In the genomic region with DNA sequence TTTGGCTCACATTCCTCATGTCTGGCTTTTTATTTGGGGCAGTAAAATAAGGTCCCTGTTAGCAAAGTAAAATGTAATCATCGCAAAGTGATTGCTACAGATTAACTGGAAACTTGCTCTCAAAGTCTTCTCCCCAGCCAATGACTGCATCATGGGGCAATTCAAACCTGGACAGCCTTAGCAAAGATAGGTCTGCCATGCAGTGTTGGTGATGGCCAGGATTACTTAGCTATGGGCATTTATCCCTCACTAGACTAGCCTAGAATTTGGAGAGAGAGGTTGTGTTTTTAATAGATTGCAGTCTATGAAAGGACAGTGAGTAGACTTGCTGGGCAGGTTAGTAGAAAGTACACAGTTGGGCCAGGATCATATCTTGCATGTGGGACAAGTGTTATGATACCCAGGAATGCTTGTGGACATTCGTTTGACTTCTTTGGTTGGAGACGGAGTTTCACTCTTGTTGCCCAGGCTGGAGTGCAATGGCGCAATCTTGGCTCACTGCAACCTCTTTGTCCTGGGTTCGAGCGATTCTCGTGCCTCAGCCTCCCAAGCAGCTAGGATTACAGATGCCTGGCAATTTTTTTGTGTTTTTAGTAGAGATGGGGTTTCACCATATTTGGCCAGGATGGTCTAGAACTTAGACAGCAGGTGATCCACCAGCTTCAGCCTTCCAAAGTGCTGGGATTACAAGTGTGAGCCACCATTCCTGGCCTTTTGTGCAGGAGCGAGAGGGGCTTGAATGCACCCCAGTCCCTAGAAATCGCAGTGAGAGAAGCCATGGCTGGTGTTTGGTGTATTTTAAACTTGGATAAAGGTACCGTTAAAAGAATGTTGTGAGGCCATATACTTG, we compare ENCODE assay signal across 13 cellular contexts. TPM values are rescaled to one million over a fixed set of nuclear protein-coding genes. Genes with fewer than 3 reads are reported as not detected.
DNase-seq lines count a peak whose midpoint lies in the region; ATAC-seq and TF ChIP-seq lines count a peak whose summit lies in the region.
"Had no signal": no experiment of that assay in that cellular context is flagged by ENCODE, and none has a peak within 500 bp of the region (broad histone marks: within the 10 kb centered on the region; RNA-seq: fewer than 3 reads in every experiment).

No MANE protein-coding gene starts in this region.

- H3K9me3 ChIP-seq in MG63: 0 out of 2 replicates have a peak, but pooled peaks cover 3% of the 10 kb centered on the region
- H3K9me3 ChIP-seq: Caco-2, left ventricle myocardium inferior, prostate gland, thyroid gland had no signal

- H3K27me3 Mint-ChIP-seq in central memory CD8-positive, alpha-beta T cell: no peaks in the 10 kb centered on the region
- H3K27me3 Mint-ChIP-seq in type B pancreatic cell: peaks cover 5% of the 10 kb centered on the region

- TF ChIP-seq CTCF in type B pancreatic cell (conservative IDR thresholded peaks at IDR 0.05): no peak

- no peaks in the 10 kb centered on the region for H3K9me3 Mint-ChIP-seq in central memory CD8-positive, alpha-beta T cell
- H3K9me3 Mint-ChIP-seq in type B pancreatic cell: no peaks in the 10 kb centered on the region
- H3K9me3 Mint-ChIP-seq: activated naive CD4-positive, alpha-beta T cell treated with anti-CD3 and anti-CD28 coated beads, Interleukin-2, amount 10 ng/mL, durations not matched to agents 7 days and 5 days had no signal

- H3K36me3 ChIP-seq in MG63: peaks cover 54% of the 10 kb centered on the region
- H3K36me3 ChIP-seq: prostate gland had no signal

- H3K4me1 Mint-ChIP-seq in central memory CD8-positive, alpha-beta T cell: peaks cover 78% of the 10 kb centered on the region
- peaks cover 47% of the 10 kb centered on the region for H3K4me1 Mint-ChIP-seq in type B pancreatic cell (ENCODE audit: unreplicated experiment)

- peak overlapping the region; percentile 81 for H3K4me3 ChIP-seq in MG63
- H3K4me3 ChIP-seq: prostate gland, thyroid gland had no signal

- ATAC-seq in central memory CD8-positive, alpha-beta T cell (replicated peaks; ENCODE audit: extremely low read depth, poor library complexity, severe bottlenecking): no peak
- no peak for ATAC-seq in GM18861 (IDR thresholded peaks at IDR 0.05; ENCODE audit: unreplicated experiment)
- no peak for ATAC-seq in HG03196 (IDR thresholded peaks at IDR 0.05; ENCODE audit: unreplicated experiment)

- DNase-seq in stimulated activated CD4-positive, alpha-beta T cell treated with anti-CD3 and anti-CD28 coated beads, Interleukin-4, amount 100 ng/mL, for 24 hours: peak; percentile 21
- DNase-seq in stimulated activated CD4-positive, alpha-beta T cell treated with anti-CD3 and anti-CD28 coated beads, Interleukin-4, amount 100 ng/mL, for 4 hours: no peak
- DNase-seq in MG63 (no peak), type B pancreatic cell (ENCODE audit: extremely low spot score, unreplicated experiment) (no peak), NCI-H524 (lab: John Stamatoyannopoulos, UW) (no peak)
- DNase-seq in central memory CD8-positive, alpha-beta T cell (ENCODE audit: low spot score in 2 of 2): no peak
- DNase-seq: activated naive CD4-positive, alpha-beta T cell treated with anti-CD3 and anti-CD28 coated beads, Interleukin-2, amount 10 ng/mL, durations not matched to agents 7 days and 5 days; Caco-2; left ventricle myocardium inferior; thyroid gland had no signal

- H3K4me3 Mint-ChIP-seq in central memory CD8-positive, alpha-beta T cell: no peak overlapping the region
- H3K4me3 Mint-ChIP-seq in type B pancreatic cell: peak overlapping the region; percentile 75

- peak overlapping the region; percentile 87 for H3K27ac Mint-ChIP-seq in central memory CD8-positive, alpha-beta T cell (ENCODE audit: low read depth)
- H3K27ac Mint-ChIP-seq in type B pancreatic cell: peak overlapping the region; percentile 79
- H3K27ac Mint-ChIP-seq: activated naive CD4-positive, alpha-beta T cell treated with anti-CD3 and anti-CD28 coated beads, Interleukin-2, amount 10 ng/mL, durations not matched to agents 7 days and 5 days had no signal

- no peaks in the 10 kb centered on the region for H3K27me3 ChIP-seq in MG63
- H3K27me3 ChIP-seq: thyroid gland had no signal

- peaks cover 70% of the 10 kb centered on the region for H3K36me3 Mint-ChIP-seq in central memory CD8-positive, alpha-beta T cell (ENCODE audit: insufficient read depth)
- peaks cover 54% of the 10 kb centered on the region for H3K36me3 Mint-ChIP-seq in type B pancreatic cell

RNA-seq across cellular contexts. Expression of a gene that starts 3.4 kb away (rescaled TPM):
- 1,680 and 1,976 TPM in 2 replicates for total RNA-seq in MG63 (2014; rRNA removed; shearing (Covaris generic); ENCODE audit: low replicate concordance)
- total RNA-seq in type B pancreatic cell (ENCODE audit: low replicate concordance): 1,352 and 1,365 TPM in 2 replicates

RNA-seq across cellular contexts. Expression of a gene that starts 19.3 kb away (rescaled TPM):
- 7.3 and 34.0 TPM in 2 replicates for total RNA-seq in MG63 (2014; rRNA removed; shearing (Covaris generic); ENCODE audit: low replicate concordance)
- total RNA-seq in type B pancreatic cell (ENCODE audit: low replicate concordance): 17.6 and 19.3 TPM in 2 replicates
